Comparison of ENCODE assay signal across 8 cellular contexts in genomic region chr7:99407849-99408346, GRCh38.
DNase-seq lines count a peak whose midpoint lies in the region; ATAC-seq and TF ChIP-seq lines count a peak whose summit lies in the region.

No MANE protein-coding gene starts in this region.

- no CpG with 5 or more reads among the region's 28 CpGs for WGBS in iPS DF 6.9 (ENCODE audit: insufficient coverage, insufficient read length)

- peaks cover 65% of the 10 kb centered on the region for H3K36me3 ChIP-seq in RWPE2 (ENCODE audit: low read depth)
- H3K36me3 ChIP-seq in iPS DF 6.9 (ENCODE audit: control insufficient read depth, insufficient read depth, low read length), result peaks cover 14% of the 10 kb centered on the region; the same call in 1 of the 2 replicates

- peak; percentile 53 for ATAC-seq in RWPE2 (ENCODE audit: low read depth)
- ATAC-seq in HG03521 (IDR thresholded peaks at IDR 0.05; ENCODE audit: unreplicated experiment), result no peak

- H3K4me1 ChIP-seq in RWPE2 (ENCODE audit: insufficient read depth, poor library complexity, severe bottlenecking), result peaks cover 6% of the 10 kb centered on the region
- H3K4me1 ChIP-seq in iPS DF 6.9 (ENCODE audit: control insufficient read depth, insufficient read depth, low read length), result no peaks in the 10 kb centered on the region

- H3K27me3 ChIP-seq in RWPE2 (ENCODE audit: insufficient read depth, poor library complexity, severe bottlenecking) (no peaks in the 10 kb centered on the region), iPS DF 6.9 (ENCODE audit: control insufficient read depth, insufficient read depth, low read length) (no peaks in the 10 kb centered on the region)

- H3K27ac ChIP-seq in RWPE2 (ENCODE audit: poor library complexity, severe bottlenecking), result peak overlapping the region; percentile 81
- H3K27ac ChIP-seq in iPS DF 6.9 (ENCODE audit: low read length), result no peak overlapping the region

- peak; percentile 18 for DNase-seq in DMS79 treated with DMSO at 0.1 percent for 48 hours (lab: John Stamatoyannopoulos, UW)
- DNase-seq in HFF-Myc (ENCODE audit: extremely low read depth, low read depth), result no peak
- DNase-seq in RWPE2 (ENCODE audit: low spot score), result no peak
- peak; percentile 88 for DNase-seq in astrocyte of the hippocampus (ENCODE audit: low read depth, low spot score)
- no peak for DNase-seq in iPS DF 6.9 (ENCODE audit: low read depth, low spot score)
- peak; percentile 39 for DNase-seq in retinal pigment epithelial cell (ENCODE audit: low read depth)
- DNase-seq in globus pallidus (ENCODE audit: low spot score), result no peak

- no peak for TF ChIP-seq CTCF in HFF-Myc (IDR thresholded peaks at IDR 0.05; ENCODE audit: low read depth, low read length, missing control alignments)
- TF ChIP-seq CTCF in RWPE2 (IDR thresholded peaks at IDR 0.05; ENCODE audit: poor library complexity, severe bottlenecking), result no peak
- no peak for TF ChIP-seq CTCF in retinal pigment epithelial cell (conservative IDR thresholded peaks at IDR 0.05; ENCODE audit: low read depth, low read length)

- H3K4me3 ChIP-seq in HFF-Myc (replicated peaks; ENCODE audit: low read depth, low read length) (peak overlapping the region; percentile 99), RWPE2 (ENCODE audit: severe bottlenecking) (peak overlapping the region; percentile 99), iPS DF 6.9 (ENCODE audit: low read length) (peak overlapping the region; percentile 65), retinal pigment epithelial cell (ENCODE audit: low read length) (peak overlapping the region; percentile 99)

- no peaks in the 10 kb centered on the region for H3K9me3 ChIP-seq in RWPE2 (ENCODE audit: severe bottlenecking)
- H3K9me3 ChIP-seq in iPS DF 6.9 (ENCODE audit: control insufficient read depth, insufficient read depth, low read length), result no peaks in the 10 kb centered on the region

Comparison
In these comparisons a context has a peak if more than half of its experiments do, and no peak if none do; other contexts are left out.
1. DNase-seq: peak in DMS79 treated with DMSO at 0.1 percent for 48 hours (single experiment), astrocyte of the hippocampus (single experiment) and retinal pigment epithelial cell (single experiment); none in HFF-Myc (single experiment), RWPE2 (single experiment), iPS DF 6.9 (single experiment) and globus pallidus (single experiment).
2. Peak in every context shown above with its lines, with median percentiles within 50 percentile points of each other: H3K4me3 ChIP-seq.